In the genomic region with DNA sequence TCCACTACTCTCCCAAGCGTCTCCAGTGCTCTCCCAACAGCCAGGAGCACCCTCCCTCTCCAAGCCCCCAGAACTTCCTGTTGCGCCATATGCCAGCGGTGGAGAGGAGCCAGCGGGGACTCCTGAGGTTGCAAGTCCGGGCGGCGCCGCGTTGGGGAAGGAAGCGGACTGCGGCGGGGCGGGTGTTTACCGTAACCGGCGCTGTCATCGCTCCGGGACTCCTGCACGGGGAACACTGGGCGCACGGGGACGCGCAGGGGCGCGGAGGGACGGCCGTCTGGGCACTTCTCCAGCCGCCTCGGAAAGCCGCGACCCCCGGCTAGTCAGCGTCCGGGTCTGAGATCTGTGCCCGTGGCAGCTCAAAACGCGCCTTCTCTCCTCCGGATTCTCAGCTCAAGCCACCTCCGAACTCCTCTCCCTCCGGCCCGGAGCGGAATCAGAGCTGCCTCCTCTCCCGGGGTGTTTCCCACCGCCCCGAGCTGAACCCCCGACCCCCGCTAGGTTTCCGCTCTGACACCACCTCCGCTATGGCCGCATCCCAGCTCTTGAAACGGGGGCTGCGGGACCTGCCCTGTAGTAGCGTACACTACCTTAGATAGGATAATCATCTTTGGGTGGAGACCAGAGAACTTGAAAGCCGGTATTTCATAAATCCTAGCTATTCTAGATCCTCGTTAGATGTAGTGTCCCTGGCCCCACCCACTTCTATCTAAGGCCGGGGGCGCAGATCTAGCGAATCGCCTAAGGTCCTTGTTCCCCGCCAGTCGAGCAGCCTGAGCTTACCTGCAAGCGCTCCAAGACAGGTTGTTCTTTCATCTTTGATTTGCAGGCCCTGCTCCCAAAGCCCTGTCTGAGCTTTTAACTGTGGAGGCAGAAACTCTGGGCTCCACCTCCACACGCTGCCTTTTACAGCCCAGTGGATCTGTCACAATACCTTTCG, we compare ENCODE assay signal across 1 cellular context.
A peak's percentile ranks its signal among the peaks of the same experiment; 100 is the strongest.
TF ChIP-seq lines count a peak whose summit lies in the region.

A gene with protein sequence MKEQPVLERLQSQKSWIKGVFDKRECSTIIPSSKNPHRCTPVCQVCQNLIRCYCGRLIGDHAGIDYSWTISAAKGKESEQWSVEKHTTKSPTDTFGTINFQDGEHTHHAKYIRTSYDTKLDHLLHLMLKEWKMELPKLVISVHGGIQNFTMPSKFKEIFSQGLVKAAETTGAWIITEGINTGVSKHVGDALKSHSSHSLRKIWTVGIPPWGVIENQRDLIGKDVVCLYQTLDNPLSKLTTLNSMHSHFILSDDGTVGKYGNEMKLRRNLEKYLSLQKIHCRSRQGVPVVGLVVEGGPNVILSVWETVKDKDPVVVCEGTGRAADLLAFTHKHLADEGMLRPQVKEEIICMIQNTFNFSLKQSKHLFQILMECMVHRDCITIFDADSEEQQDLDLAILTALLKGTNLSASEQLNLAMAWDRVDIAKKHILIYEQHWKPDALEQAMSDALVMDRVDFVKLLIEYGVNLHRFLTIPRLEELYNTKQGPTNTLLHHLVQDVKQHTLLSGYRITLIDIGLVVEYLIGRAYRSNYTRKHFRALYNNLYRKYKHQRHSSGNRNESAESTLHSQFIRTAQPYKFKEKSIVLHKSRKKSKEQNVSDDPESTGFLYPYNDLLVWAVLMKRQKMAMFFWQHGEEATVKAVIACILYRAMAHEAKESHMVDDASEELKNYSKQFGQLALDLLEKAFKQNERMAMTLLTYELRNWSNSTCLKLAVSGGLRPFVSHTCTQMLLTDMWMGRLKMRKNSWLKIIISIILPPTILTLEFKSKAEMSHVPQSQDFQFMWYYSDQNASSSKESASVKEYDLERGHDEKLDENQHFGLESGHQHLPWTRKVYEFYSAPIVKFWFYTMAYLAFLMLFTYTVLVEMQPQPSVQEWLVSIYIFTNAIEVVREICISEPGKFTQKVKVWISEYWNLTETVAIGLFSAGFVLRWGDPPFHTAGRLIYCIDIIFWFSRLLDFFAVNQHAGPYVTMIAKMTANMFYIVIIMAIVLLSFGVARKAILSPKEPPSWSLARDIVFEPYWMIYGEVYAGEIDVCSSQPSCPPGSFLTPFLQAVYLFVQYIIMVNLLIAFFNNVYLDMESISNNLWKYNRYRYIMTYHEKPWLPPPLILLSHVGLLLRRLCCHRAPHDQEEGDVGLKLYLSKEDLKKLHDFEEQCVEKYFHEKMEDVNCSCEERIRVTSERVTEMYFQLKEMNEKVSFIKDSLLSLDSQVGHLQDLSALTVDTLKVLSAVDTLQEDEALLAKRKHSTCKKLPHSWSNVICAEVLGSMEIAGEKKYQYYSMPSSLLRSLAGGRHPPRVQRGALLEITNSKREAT (N-terminal part only) (minus strand): TSS at position 881 of the 940 bp plus-strand sequence. CDS start 65 bp downstream, at position 816.

TF ChIP-seq in H1, 55 proteins besides CTCF, POLR2A, EP300 and RAD21 (continued from another document):
- TF ChIP-seq ZNF274 (IDR thresholded peaks at IDR 0.05; ENCODE audit: borderline replicate concordance, extremely low read depth, low read length): no peak
- no peak for TF ChIP-seq SP2 (IDR thresholded peaks at IDR 0.05; ENCODE audit: low read length)
- no peak for TF ChIP-seq FOSL1 (IDR thresholded peaks at IDR 0.05; ENCODE audit: insufficient read depth, low read depth, low read length)
- TF ChIP-seq TBP (IDR thresholded peaks at IDR 0.05; ENCODE audit: low read depth, low read length): 0 out of 2 replicates have a peak, but pooled peaks have one; percentile 41
- peak; percentile 86 for TF ChIP-seq CEBPB (IDR thresholded peaks at IDR 0.05; ENCODE audit: low read depth, low read length)
- TF ChIP-seq RFX5 (IDR thresholded peaks at IDR 0.05; ENCODE audit: borderline replicate concordance, low read depth, low read length): no peak
- TF ChIP-seq NRF1 (IDR thresholded peaks at IDR 0.05; ENCODE audit: low read depth, low read length): no peak
- TF ChIP-seq RBBP5 (IDR thresholded peaks at IDR 0.05; ENCODE audit: borderline replicate concordance, low read depth, low read length): peak; percentile 60; the same call in 1 of the 2 replicates
- peak; percentile 29 for TF ChIP-seq EZH2 (IDR thresholded peaks at IDR 0.05; ENCODE audit: low read depth, low read length, severe bottlenecking)
- peak; percentile 70 for TF ChIP-seq ASH2L (IDR thresholded peaks at IDR 0.05; ENCODE audit: low read length)
- TF ChIP-seq SIX5 (IDR thresholded peaks at IDR 0.05; ENCODE audit: low read depth, low read length): no peak
- no peak for TF ChIP-seq BACH1 (IDR thresholded peaks at IDR 0.05; ENCODE audit: low read length)
- TF ChIP-seq SP4 (IDR thresholded peaks at IDR 0.05; ENCODE audit: low read length): no peak
- no peak for TF ChIP-seq POU5F1 (IDR thresholded peaks at IDR 0.05; ENCODE audit: low read depth, low read length)
- peak; percentile 35 for TF ChIP-seq CTBP2 (IDR thresholded peaks at IDR 0.05; ENCODE audit: borderline replicate concordance, insufficient read depth, insufficient read length, low read length)
- TF ChIP-seq SP1 (IDR thresholded peaks at IDR 0.05; ENCODE audit: low read depth, low read length): no peak
- peak; percentile 97 for TF ChIP-seq KDM4A (IDR thresholded peaks at IDR 0.05; ENCODE audit: low read depth, low read length, severe bottlenecking)
- no peak for TF ChIP-seq EGR1 (IDR thresholded peaks at IDR 0.05; ENCODE audit: borderline replicate concordance, low read depth, low read length)
- peak; percentile 33; the same call in 1 of the 2 replicates for TF ChIP-seq YY1 (IDR thresholded peaks at IDR 0.05; ENCODE audit: low read depth, low read length)
- no peak for TF ChIP-seq KDM5A (IDR thresholded peaks at IDR 0.05; ENCODE audit: low read length)
- TF ChIP-seq SIN3A (conservative IDR thresholded peaks at IDR 0.05 in 1 of 2, IDR thresholded peaks at IDR 0.05 in 1 of 2; ENCODE audit: low read depth in 1 of 2, low read length in 2 of 2): peak in 1 of 2 experiments; percentile 43; a peak in 2 of 4 replicates
- no peak for TF ChIP-seq JUND (IDR thresholded peaks at IDR 0.05; ENCODE audit: low read length)
- TF ChIP-seq, protein P1, sequence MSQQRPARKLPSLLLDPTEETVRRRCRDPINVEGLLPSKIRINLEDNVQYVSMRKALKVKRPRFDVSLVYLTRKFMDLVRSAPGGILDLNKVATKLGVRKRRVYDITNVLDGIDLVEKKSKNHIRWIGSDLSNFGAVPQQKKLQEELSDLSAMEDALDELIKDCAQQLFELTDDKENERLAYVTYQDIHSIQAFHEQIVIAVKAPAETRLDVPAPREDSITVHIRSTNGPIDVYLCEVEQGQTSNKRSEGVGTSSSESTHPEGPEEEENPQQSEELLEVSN (IDR thresholded peaks at IDR 0.05): no peak
